In genomic region chr1:25247829-25248754, GRCh38 we compare ENCODE assay signal across 8 cellular contexts. TPM values are rescaled to one million over a fixed set of nuclear protein-coding genes. Genes with fewer than 3 reads are reported as not detected.
DNase-seq lines count a peak whose midpoint lies in the region; ATAC-seq and TF ChIP-seq lines count a peak whose summit lies in the region.

No MANE protein-coding gene starts in this region.

- peaks cover 9% of the 10 kb centered on the region for H3K4me1 ChIP-seq in RWPE2 (ENCODE audit: insufficient read depth, poor library complexity, severe bottlenecking)

- H3K4me3 Mint-ChIP-seq in CD14-positive monocyte = peak overlapping the region; percentile 96 to 98

- TF ChIP-seq CTCF in CD14-positive monocyte (IDR thresholded peaks at IDR 0.05) (no peak), RWPE2 (IDR thresholded peaks at IDR 0.05; ENCODE audit: poor library complexity, severe bottlenecking) (no peak), fibroblast of villous mesenchyme (IDR thresholded peaks at IDR 0.05; ENCODE audit: insufficient read depth, low read depth, low read length) (peak; percentile 13)

- intact Hi-C loops in CD14-positive monocyte (cut with micrococcal nuclease) = loop anchor here in 1 of 2 donors (5.0 kb wide), 1 partner anchor 89 kb away; the partner anchor contains the start of gene TMEM50A

- peak; percentile 40 for ATAC-seq in GM21576 (IDR thresholded peaks at IDR 0.05; ENCODE audit: unreplicated experiment)
- no peak for ATAC-seq in RWPE2 (ENCODE audit: low read depth)
- ATAC-seq in HG03039 (IDR thresholded peaks at IDR 0.05; ENCODE audit: unreplicated experiment) = no peak

- DNase-seq in CD14-positive monocyte (ENCODE audit: low spot score) (no peak), RWPE2 (ENCODE audit: low spot score) (no peak), fibroblast of villous mesenchyme (ENCODE audit: low read depth) (no peak), HCEC 1CT (no peak)
- no peak for DNase-seq in activated CD4-positive, CD25-positive, alpha-beta regulatory T cell (lab: John Stamatoyannopoulos, UW)

- peak overlapping the region; percentile 80 to 100 (median 99) for H3K27ac Mint-ChIP-seq in CD14-positive monocyte

- H3K27me3 Mint-ChIP-seq in CD14-positive monocyte (ENCODE audit: low read depth in 3 of 3) = peaks cover 0 to 5% (median 0%) of the 10 kb centered on the region in 3 donors

- peaks cover 0 to 5% (median 0%) of the 10 kb centered on the region in 7 donors for H3K9me3 Mint-ChIP-seq in CD14-positive monocyte

- H3K4me1 Mint-ChIP-seq in CD14-positive monocyte = peaks cover 34% of the 10 kb centered on the region

- H3K27me3 ChIP-seq in RWPE2 (ENCODE audit: insufficient read depth, poor library complexity, severe bottlenecking) = no peaks in the 10 kb centered on the region

- H3K36me3 ChIP-seq in RWPE2 (ENCODE audit: low read depth) = peaks cover 36% of the 10 kb centered on the region

- peaks cover 38 to 41% of the 10 kb centered on the region in 2 donors for H3K36me3 Mint-ChIP-seq in CD14-positive monocyte

- H3K27ac ChIP-seq in RWPE2 (ENCODE audit: poor library complexity, severe bottlenecking) (peak overlapping the region; percentile 84), skin epidermis (peak overlapping the region; percentile 54 to 100 (median 98))

- no peaks in the 10 kb centered on the region for H3K9me3 ChIP-seq in RWPE2 (ENCODE audit: severe bottlenecking)

- H3K4me3 ChIP-seq in RWPE2 (ENCODE audit: severe bottlenecking) (peak overlapping the region; percentile 73), fibroblast of villous mesenchyme (ENCODE audit: low read depth, low read length) (peak overlapping the region; percentile 98), skin epidermis (peak overlapping the region; percentile 61 to 98 (median 86))

RNA-seq across cellular contexts. Expression of gene RSRP1, which starts 0.8 kb away (rescaled TPM):
- 10 to 100 TPM; 23.6 to 30.2 TPM for polyA plus RNA-seq in CD14-positive monocyte
- total RNA-seq in fibroblast of villous mesenchyme = 95.7 and 160 TPM in 2 replicates

RNA-seq across cellular contexts. Expression of gene SYF2, which starts 15.8 kb away (rescaled TPM):
- polyA plus RNA-seq in CD14-positive monocyte = 10 to 100 TPM; 45.1 to 52.9 TPM
- total RNA-seq in fibroblast of villous mesenchyme = 19.3 and 28.9 TPM in 2 replicates

RNA-seq across cellular contexts. Expression of gene RHD, which starts 24.2 kb away (rescaled TPM):
- polyA plus RNA-seq in CD14-positive monocyte = under 1 TPM in 1 of 2 donors, not detected in 1; 0.53 TPM
- total RNA-seq in fibroblast of villous mesenchyme = not detected in 2 replicates
